In genomic region chr22:44701187-44701586, GRCh38 we compare ENCODE assay signal across 9 cellular contexts. TPM values are rescaled to one million over a fixed set of nuclear protein-coding genes. Genes with fewer than 3 reads are reported as not detected.
DNase-seq lines count a peak whose midpoint lies in the region; ATAC-seq, FAIRE-seq and TF ChIP-seq lines count a peak whose summit lies in the region.
"Had no signal": no experiment of that assay in that cellular context is flagged by ENCODE, and none has a peak within 500 bp of the region (broad histone marks: within the 10 kb centered on the region; RNA-seq: fewer than 3 reads in every experiment).

No MANE protein-coding gene starts in this region.

- no peaks in the 10 kb centered on the region for H3K9me2 ChIP-seq in PC-9 (ENCODE audit: insufficient read depth)

- peaks cover 13% of the 10 kb centered on the region for H3K36me3 Mint-ChIP-seq in Calu3 (ENCODE audit: insufficient read depth, unreplicated experiment)

- H2AFZ ChIP-seq in PC-9 (peak overlapping the region; percentile 56; the same call in 1 of the 2 replicates), HepG2 (ENCODE audit: low read length) (no peak overlapping the region), smooth muscle cell (ENCODE audit: low read depth) (no peak overlapping the region)

- H3K4me2 ChIP-seq in PC-9, result no peak overlapping the region
- peak overlapping the region; percentile 66 for H3K4me2 ChIP-seq in HepG2 (ENCODE audit: low read depth, low read length)
- peak overlapping the region; percentile 62 for H3K4me2 ChIP-seq in smooth muscle cell

- peak overlapping the region; percentile 76 for H3K4me3 Mint-ChIP-seq in Calu3 (ENCODE audit: low read depth, unreplicated experiment)

- 0 out of 2 replicates have a peak, but pooled peaks cover 6% of the 10 kb centered on the region for H3K27me3 ChIP-seq in PC-9 (ENCODE audit: insufficient read depth, low read depth)
- no peaks in the 10 kb centered on the region for H3K27me3 ChIP-seq in HepG2 (ENCODE audit: control insufficient read depth in 1 of 2, insufficient read depth in 2 of 2, low read length in 2 of 2)
- no peaks in the 10 kb centered on the region for H3K27me3 ChIP-seq in smooth muscle cell (ENCODE audit: low read depth)

- CTCF ChIA-PET in Calu3 (lab: Charles Lee) (no interaction called here), PC-9 (lab: Charles Lee) (no interaction called here), HepG2 (lab: Yijun Ruan, JAX; ENCODE audit: low intra/inter-chr PET ratio, low total read pairs) (interaction anchor here (1.4 kb wide), 1 partner anchor 17 kb away, joined by 3 read pairs; no protein-coding TSS in a partner anchor)

- intact Hi-C loops in Calu3 (cut with micrococcal nuclease; ENCODE audit: unreplicated experiment), result no loop called here
- intact Hi-C loops in PC-9 (cut with micrococcal nuclease; ENCODE audit: unreplicated experiment), result no loop called here
- intact Hi-C loops in HepG2 (cut with micrococcal nuclease; ENCODE audit: unreplicated experiment), result no loop called here

- BruUV-seq in Calu3 (replicated peaks; lab: Mats Ljungman, UMichigan), result no TSS peak
- no TSS peak for BruUV-seq in PC-9 (replicated peaks; lab: Mats Ljungman, UMichigan)
- BruUV-seq in HepG2 (replicated peaks; lab: Mats Ljungman, UMichigan), result no TSS peak

- H3K27ac ChIP-seq in PC-9 (no peak overlapping the region), HepG2 (ENCODE audit: extremely low read length, insufficient read depth, low read length) (peak overlapping the region; percentile 58), smooth muscle cell (ENCODE audit: low read depth) (peak overlapping the region; percentile 71)
- H3K27ac ChIP-seq: esophagus muscularis mucosa had no signal

- 98% methylated on average over 4 of the region's 4 CpGs for WGBS in HepG2 (ENCODE audit: low lambda C conversion rate)
- WGBS in smooth muscle cell (ENCODE audit: low lambda C conversion rate), result 70% methylated on average over 4 of the region's 4 CpGs

- ATAC-seq in HepG2, result no peak
- ATAC-seq in GM21529 (IDR thresholded peaks at IDR 0.05; ENCODE audit: unreplicated experiment), result no peak

- no peak for DNase-seq in Calu3
- DNase-seq in PC-9, result no peak
- no peak for DNase-seq in HepG2 (ENCODE audit: low spot score)
- DNase-seq in smooth muscle cell (lab: John Stamatoyannopoulos, UW; ENCODE audit: unreplicated experiment), result no peak
- no peak for DNase-seq in activated effector memory CD4-positive, alpha-beta T cell treated with anti-CD3 and anti-CD28 coated beads, Interleukin-2, amount 50 U/mL, for 16 hours
- no peak for DNase-seq in RPMI8226

- TF ChIP-seq EP300 in HepG2 (IDR thresholded peaks at IDR 0.05; ENCODE audit: low read depth in 2 of 2, low read length in 2 of 2) (no peak), HepG2 (CRISPR knock-in tag; IDR thresholded peaks at IDR 0.05; ENCODE audit: borderline replicate concordance) (no peak)

- H3K36me3 ChIP-seq in PC-9 (ENCODE audit: low read depth) (no peaks in the 10 kb centered on the region), HepG2 (replicated peaks in 1 of 2; ENCODE audit: control insufficient read depth in 1 of 2, insufficient read depth in 2 of 2, low read length in 2 of 2) (peaks cover 0 to 11% of the 10 kb centered on the region in 2 experiments; a peak in 2 of 5 replicates), smooth muscle cell (ENCODE audit: low read depth) (no peaks in the 10 kb centered on the region)

- peaks cover 14% of the 10 kb centered on the region for H3K27me3 Mint-ChIP-seq in Calu3 (ENCODE audit: unreplicated experiment)

- H3F3A ChIP-seq in PC-9 (ENCODE audit: insufficient read depth, low read depth) (peaks cover 28% of the 10 kb centered on the region), smooth muscle cell (ENCODE audit: low read depth) (peaks cover 22% of the 10 kb centered on the region)

- H3K9me3 Mint-ChIP-seq in Calu3 (ENCODE audit: low read depth, unreplicated experiment), result no peaks in the 10 kb centered on the region

- H3K79me2 ChIP-seq in PC-9 (ENCODE audit: low read depth) (peaks cover 4% of the 10 kb centered on the region; the same call in 1 of the 2 replicates), HepG2 (ENCODE audit: insufficient read depth, low read length) (peaks cover 26% of the 10 kb centered on the region), smooth muscle cell (ENCODE audit: low read depth) (peaks cover 20% of the 10 kb centered on the region)

- FAIRE-seq in HepG2 (lab: Jason Lieb, UNC), result no peak

- H3K4me3 ChIP-seq in PC-9 (no peak overlapping the region), HepG2 (replicated peaks in 1 of 3; ENCODE audit: insufficient read depth in 1 of 3, low read depth in 2 of 3, low read length in 3 of 3) (peak overlapping the region in 1 of 3 experiments; percentile 50; a peak in 1 of 6 replicates), smooth muscle cell (no peak overlapping the region)

- H3K9ac ChIP-seq in HepG2 (ENCODE audit: insufficient read depth, low read depth, low read length), result peak overlapping the region; percentile 53
- peak overlapping the region; percentile 23 for H3K9ac ChIP-seq in smooth muscle cell (ENCODE audit: low read depth)

- peaks cover 8% of the 10 kb centered on the region; the same call in 1 of the 2 replicates for H3K4me1 ChIP-seq in PC-9 (replicated peaks; ENCODE audit: insufficient read depth)
- peaks cover 29% of the 10 kb centered on the region for H3K4me1 ChIP-seq in HepG2 (ENCODE audit: insufficient read depth, low read length)
- peaks cover 30% of the 10 kb centered on the region for H3K4me1 ChIP-seq in smooth muscle cell (ENCODE audit: low read depth)

- no peak for TF ChIP-seq POLR2A in HepG2 (IDR thresholded peaks at IDR 0.05; ENCODE audit: insufficient read depth in 1 of 2, low read depth in 2 of 2, low read length in 2 of 2)

- no peaks in the 10 kb centered on the region for H3K4me1 Mint-ChIP-seq in Calu3 (ENCODE audit: low read depth, unreplicated experiment)

- in situ Hi-C loops in HepG2 (cut with HindIII; ENCODE audit: extremely low pct_ligation_motif_present, low pct_unique_long_range_greater_than_20kb), result no loop called here

- TF ChIP-seq RAD21 in HepG2 (CRISPR knock-in tag; IDR thresholded peaks at IDR 0.05), result no peak

- H4K20me1 ChIP-seq in PC-9 (ENCODE audit: insufficient read depth) (peaks cover 4% of the 10 kb centered on the region; the same call in 1 of the 2 replicates), HepG2 (ENCODE audit: insufficient read depth, low read length) (peaks cover 10% of the 10 kb centered on the region), smooth muscle cell (ENCODE audit: low read depth) (peaks cover 55% of the 10 kb centered on the region)

- POLR2A ChIA-PET in PC-9 (lab: Charles Lee; ENCODE audit: unreplicated experiment), result no interaction called here
- POLR2A ChIA-PET in HepG2 (lab: Yijun Ruan, JAX), result interaction anchor here (1.0 kb wide), 1 partner anchor 10 kb away, joined by 3 read pairs; no protein-coding TSS in a partner anchor

- H3K9me3 ChIP-seq in PC-9 (ENCODE audit: insufficient read depth, low read depth) (no peaks in the 10 kb centered on the region), HepG2 (ENCODE audit: low read length) (no peaks in the 10 kb centered on the region), smooth muscle cell (replicated peaks; ENCODE audit: low read depth) (no peaks in the 10 kb centered on the region)
- H3K9me3 ChIP-seq: esophagus muscularis mucosa had no signal

- no peak overlapping the region for H3K27ac Mint-ChIP-seq in Calu3 (ENCODE audit: unreplicated experiment)

- TF ChIP-seq CTCF in Calu3 (IDR thresholded peaks at IDR 0.05; ENCODE audit: unreplicated experiment), result no peak
- no peak for TF ChIP-seq CTCF in PC-9 (conservative IDR thresholded peaks at IDR 0.05)
- TF ChIP-seq CTCF in HepG2 (CRISPR knock-in tag; IDR thresholded peaks at IDR 0.05), result no peak
- TF ChIP-seq CTCF in smooth muscle cell (IDR thresholded peaks at IDR 0.05; ENCODE audit: borderline replicate concordance, insufficient read depth, poor library complexity, severe bottlenecking), result no peak

RNA-seq across cellular contexts. Expression of gene PRR5, which starts 0.8 kb away (rescaled TPM):
- total RNA-seq in Calu3 (2022), result 12.5 and 14.1 TPM in 2 replicates
- total RNA-seq in PC-9 (2021), result 22.1 and 27.3 TPM in 2 replicates
- total RNA-seq in HepG2 (2016; rRNA removed; fragmentation: Illumina TruSeq; extraction: Trizol), result 19.4 and 27.5 TPM in 2 replicates
- total RNA-seq in HepG2 (2016; cell fraction: cytosol; rRNA removed; fragmentation: Illumina TruSeq; extraction: Trizol; ENCODE audit: low read depth), result 11.8 and 14.1 TPM in 2 replicates
- total RNA-seq in HepG2 (2016; cell fraction: insoluble cytoplasmic fraction; rRNA removed; fragmentation: Illumina TruSeq; extraction: Trizol), result 18.0 and 27.8 TPM in 2 replicates
- 20.5 and 24.3 TPM in 2 replicates for total RNA-seq in HepG2 (2016; cell fraction: membrane; rRNA removed; fragmentation: Illumina TruSeq; extraction: Trizol)
- 29.0 and 30.8 TPM in 2 replicates for total RNA-seq in HepG2 (2016; cell fraction: nucleus; rRNA removed; fragmentation: Illumina TruSeq; extraction: Trizol)
- 11.6 and 14.2 TPM in 2 replicates for polyA plus RNA-seq in HepG2 (2011; rRNA removed)
- polyA plus RNA-seq in HepG2 (2011; cell fraction: cytosol; rRNA removed), result 10.6 and 15.7 TPM in 2 replicates
- polyA plus RNA-seq in HepG2 (2011; cell fraction: nucleus; rRNA removed), result 37.8 and 39.5 TPM in 2 replicates
- polyA plus RNA-seq in HepG2 (2012), result 9.0 and 15.0 TPM in 2 replicates
- polyA plus RNA-seq in HepG2 (2016; cell fraction: cytosol; fragmentation: Illumina TruSeq; extraction: Trizol; ENCODE audit: low read depth), result 15.7 and 19.9 TPM in 2 replicates
- 27.0 and 28.3 TPM in 2 replicates for polyA plus RNA-seq in HepG2 (2016; cell fraction: insoluble cytoplasmic fraction; fragmentation: Illumina TruSeq; extraction: Trizol; ENCODE audit: low read depth)
- polyA plus RNA-seq in HepG2 (2016; cell fraction: membrane; fragmentation: Illumina TruSeq; extraction: Trizol; ENCODE audit: low read depth), result 23.3 and 25.4 TPM in 2 replicates
- 52.2 and 53.0 TPM in 2 replicates for polyA plus RNA-seq in HepG2 (2016; cell fraction: nucleus; fragmentation: Illumina TruSeq; extraction: Trizol; ENCODE audit: insufficient read depth, low read depth)
- 23.9 and 28.6 TPM in 2 replicates for polyA minus RNA-seq in HepG2 (2011; rRNA and poly(A)+ RNA removed; ENCODE audit: low replicate concordance)
- 6.8 and 9.5 TPM in 2 replicates for polyA minus RNA-seq in HepG2 (2011; cell fraction: cytosol; rRNA and poly(A)+ RNA removed)
- 24.1 and 24.2 TPM in 2 replicates for polyA minus RNA-seq in HepG2 (2011; cell fraction: nucleus; rRNA and poly(A)+ RNA removed)
- total RNA-seq in smooth muscle cell, result 9.1 and 16.3 TPM in 2 replicates
- polyA plus RNA-seq in smooth muscle cell, result 21.6 and 25.5 TPM in 2 replicates
- total RNA-seq: M059J had no signal

RNA-seq across cellular contexts. Expression of gene ARHGAP8, which starts 51.2 kb away (rescaled TPM):
- total RNA-seq in Calu3 (2022), result 124 and 127 TPM in 2 replicates
- 114 and 130 TPM in 2 replicates for total RNA-seq in PC-9 (2021)
- total RNA-seq in HepG2 (2016; rRNA removed; fragmentation: Illumina TruSeq; extraction: Trizol), result 0.07 and 0.17 TPM in 2 replicates
- 0.20 TPM in 1 of 2 replicates, not detected in the other for total RNA-seq in HepG2 (2016; cell fraction: cytosol; rRNA removed; fragmentation: Illumina TruSeq; extraction: Trizol; ENCODE audit: low read depth)
- total RNA-seq in HepG2 (2016; cell fraction: insoluble cytoplasmic fraction; rRNA removed; fragmentation: Illumina TruSeq; extraction: Trizol), result 0.11 TPM in 1 of 2 replicates, not detected in the other
- 0.25 and 0.45 TPM in 2 replicates for total RNA-seq in HepG2 (2016; cell fraction: membrane; rRNA removed; fragmentation: Illumina TruSeq; extraction: Trizol)
- total RNA-seq in HepG2 (2016; cell fraction: nucleus; rRNA removed; fragmentation: Illumina TruSeq; extraction: Trizol), result not detected in 2 replicates
- polyA plus RNA-seq in HepG2 (2011; rRNA removed), result 0.72 TPM in 1 of 2 replicates, not detected in the other
- 0.05 TPM in 1 of 2 replicates, not detected in the other for polyA plus RNA-seq in HepG2 (2011; cell fraction: cytosol; rRNA removed)
- 0.09 TPM in 1 of 2 replicates, not detected in the other for polyA plus RNA-seq in HepG2 (2011; cell fraction: nucleus; rRNA removed)
- not detected in 2 replicates for polyA plus RNA-seq in HepG2 (2012)
- polyA plus RNA-seq in HepG2 (2016; cell fraction: cytosol; fragmentation: Illumina TruSeq; extraction: Trizol; ENCODE audit: low read depth), result 0.15 TPM in 1 of 2 replicates, not detected in the other
- polyA plus RNA-seq in HepG2 (2016; cell fraction: insoluble cytoplasmic fraction; fragmentation: Illumina TruSeq; extraction: Trizol; ENCODE audit: low read depth), result 0.32 TPM in 1 of 2 replicates, not detected in the other
- 0.06 TPM in 1 of 2 replicates, not detected in the other for polyA plus RNA-seq in HepG2 (2016; cell fraction: membrane; fragmentation: Illumina TruSeq; extraction: Trizol; ENCODE audit: low read depth)
- polyA plus RNA-seq in HepG2 (2016; cell fraction: nucleus; fragmentation: Illumina TruSeq; extraction: Trizol; ENCODE audit: insufficient read depth, low read depth), result not detected in 2 replicates
- 0.08 and 0.91 TPM in 2 replicates for polyA minus RNA-seq in HepG2 (2011; rRNA and poly(A)+ RNA removed; ENCODE audit: low replicate concordance)
- polyA minus RNA-seq in HepG2 (2011; cell fraction: cytosol; rRNA and poly(A)+ RNA removed), result not detected in 2 replicates
- not detected in 2 replicates for polyA minus RNA-seq in HepG2 (2011; cell fraction: nucleus; rRNA and poly(A)+ RNA removed)
- total RNA-seq in smooth muscle cell, result 8.0 and 11.4 TPM in 2 replicates
- 5.8 and 24.2 TPM in 2 replicates for polyA plus RNA-seq in smooth muscle cell
- total RNA-seq: M059J had no signal
